Comparison of ENCODE assay signal across 8 cellular contexts in genomic region chr6:109381747-109382575, GRCh38. TPM values are rescaled to one million over a fixed set of nuclear protein-coding genes. Genes with fewer than 3 reads are reported as not detected.
DNase-seq lines count a peak whose midpoint lies in the region; ATAC-seq and TF ChIP-seq lines count a peak whose summit lies in the region.

TSS of gene CD164 (minus strand) at chr6:109382467. CDS start at chr6:109382378, 89 bp downstream.

- WGBS in right lobe of liver (ENCODE audit: insufficient coverage, low coverage, low lambda C conversion rate, missing lambda C conversion rate): under 1% methylated on average over 25 of the region's 93 CpGs

- DNase-seq in NCI-H748 treated with DMSO at 0.1 percent for 48 hours (lab: John Stamatoyannopoulos, UW) (peak; percentile 87), dermis blood vessel endothelial cell (peak; percentile 96), right lobe of liver (peak; percentile 94 to 96 (median 95))
- DNase-seq in activated CD4-positive, alpha-beta T cell treated with anti-CD3 and anti-CD28 coated beads, Interleukin-2, amount 50 U/mL, for 4 hours: peak; percentile 90 to 94
- DNase-seq in stimulated activated CD4-positive, alpha-beta T cell treated with anti-CD3 and anti-CD28 coated beads, Interleukin-4, amount 100 ng/mL, for 24 hours: peak; percentile 94

- intact Hi-C loops in right lobe of liver (cut with DNase I): loop anchor here in 1 of 2 donors (10.0 kb wide), 1 partner anchor 197 kb away; no protein-coding TSS in a partner anchor

- TF ChIP-seq CTCF in C4-2B (conservative IDR thresholded peaks at IDR 0.05) (no peak), right lobe of liver (IDR thresholded peaks at IDR 0.05) (no peak)

- H3K9me3 ChIP-seq in right lobe of liver: no peaks in the 10 kb centered on the region

- H3K27me3 ChIP-seq in right lobe of liver: no peaks in the 10 kb centered on the region

- H3K36me3 ChIP-seq in right lobe of liver: peaks cover 0 to 26% (median 4%) of the 10 kb centered on the region in 4 donors

- peaks cover 0 to 37% (median 8%) of the 10 kb centered on the region in 4 donors for H3K4me1 ChIP-seq in right lobe of liver

- peak within 1 kb of the TSS; percentile 81 to 92 (median 91) for H3K4me3 ChIP-seq in right lobe of liver

- peak within 1 kb of the TSS; percentile 99 for H3K27ac ChIP-seq in C4-2B
- H3K27ac ChIP-seq in right lobe of liver: peak within 1 kb of the TSS; percentile 99 to 100 (median 100)

- ATAC-seq in GM19351 (IDR thresholded peaks at IDR 0.05; ENCODE audit: unreplicated experiment) (peak; percentile 39), HG03520 (IDR thresholded peaks at IDR 0.05; ENCODE audit: unreplicated experiment) (peak; percentile 27), right lobe of liver (peak; percentile 77 to 88 (median 86))

- peak; percentile 98 for TF ChIP-seq POLR2A in right lobe of liver (IDR thresholded peaks at IDR 0.05)

RNA-seq across cellular contexts. Expression of gene CD164, which starts in this region (rescaled TPM):
- 115 and 135 TPM in 2 replicates for total RNA-seq in dermis blood vessel endothelial cell
- total RNA-seq in right lobe of liver: 100 to 1,000 TPM; 113 to 173 (median 150) TPM

Comparison
In these comparisons a context has a peak if more than half of its experiments do, and no peak if none do; other contexts are left out.
1. Peak in every context shown above with its lines: DNase-seq, ATAC-seq, H3K4me3 ChIP-seq and H3K27ac ChIP-seq.
2. ATAC-seq: peak in every context shown above with its lines; median percentile 86 in right lobe of liver; 39 in GM19351; 27 in HG03520.